In the genomic region with DNA sequence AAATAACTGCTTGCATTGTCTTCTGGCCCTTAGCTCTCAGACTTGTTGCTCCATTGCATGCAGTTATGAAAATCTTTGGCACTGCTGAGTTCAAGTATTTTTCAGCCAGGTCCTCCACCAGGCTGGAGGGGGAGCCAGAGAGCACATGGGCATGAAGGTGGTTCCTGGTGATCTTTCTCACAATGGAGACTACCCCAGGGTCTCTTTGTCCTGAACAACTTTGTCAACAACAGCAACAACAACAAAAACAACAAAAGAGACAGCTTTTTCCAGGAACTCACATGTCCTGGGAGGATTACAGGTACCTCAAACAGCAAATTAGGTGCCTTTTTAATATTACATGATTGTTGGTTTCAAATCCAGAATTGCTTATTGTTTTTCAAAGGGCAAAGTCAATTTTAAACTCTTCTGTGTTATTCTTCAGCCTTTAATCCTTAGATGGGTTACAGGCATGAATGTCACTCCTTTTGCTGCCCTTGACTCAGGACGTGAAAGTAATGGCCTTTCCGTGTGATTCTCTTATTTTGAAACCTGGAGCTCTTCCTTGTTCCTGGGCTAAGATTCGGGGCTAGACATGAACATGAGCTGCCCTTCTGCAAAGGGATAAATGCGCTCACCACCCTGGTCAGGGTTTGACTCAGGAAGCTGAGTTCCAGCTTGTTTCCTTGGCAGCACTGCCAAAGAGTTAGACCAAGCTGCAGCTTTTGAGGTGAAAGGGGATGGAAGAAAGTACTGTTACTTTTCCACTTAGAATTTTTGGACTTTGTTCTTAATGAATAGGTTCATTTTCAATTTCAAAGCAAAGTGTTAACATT, we compare ENCODE assay signal across 9 cellular contexts. TPM values are rescaled to one million over a fixed set of nuclear protein-coding genes. Genes with fewer than 3 reads are reported as not detected.
DNase-seq lines count a peak whose midpoint lies in the region; ATAC-seq and TF ChIP-seq lines count a peak whose summit lies in the region.
"Had no signal": no experiment of that assay in that cellular context is flagged by ENCODE, and none has a peak within 500 bp of the region (broad histone marks: within the 10 kb centered on the region; RNA-seq: fewer than 3 reads in every experiment).

No MANE protein-coding gene starts in this region.

- no peak for TF ChIP-seq POLR2A in breast epithelium (IDR thresholded peaks at IDR 0.05)

- H3K4me3 ChIP-seq in AG10803 (ENCODE audit: low read length) (peak overlapping the region; percentile 67), breast epithelium (peak overlapping the region; percentile 66 to 79 (median 75))

- no peaks in the 10 kb centered on the region for H3K4me1 ChIP-seq in breast epithelium

- intact Hi-C loops in breast epithelium (cut with DNase I; ENCODE audit: low total_unique reads), result no loop called here
- intact Hi-C loops in left colon (cut with DNase I, micrococcal nuclease), result no loop called here

- H3K27ac Mint-ChIP-seq in HFFc6, result no peak overlapping the region

- H3K9me3 Mint-ChIP-seq in HFFc6, result no peaks in the 10 kb centered on the region

- no peaks in the 10 kb centered on the region for H3K27me3 ChIP-seq in breast epithelium

- ATAC-seq in left colon (peak; percentile 48), HG02970 (IDR thresholded peaks at IDR 0.05; ENCODE audit: low FRiP score, unreplicated experiment) (no peak)

- H3K27ac ChIP-seq in breast epithelium, result peak overlapping the region; percentile 57 to 70

- no peaks in the 10 kb centered on the region for H3K9me3 ChIP-seq in breast epithelium
- H3K9me3 ChIP-seq: HAP-1 had no signal

- H3K4me1 Mint-ChIP-seq in HFFc6 (ENCODE audit: low read depth), result no peaks in the 10 kb centered on the region

- peak; percentile 78 for DNase-seq in AG10803 (ENCODE audit: low read depth)
- DNase-seq in HFFc6, result peak; percentile 38
- DNase-seq in T-helper 22 cell (ENCODE audit: low read depth), result peak; percentile 38
- peak in 1 of 2 donors; percentile 28 for DNase-seq in breast epithelium (ENCODE audit: low spot score in 2 of 2)
- peak in 1 of 2 donors; percentile 61 for DNase-seq in left colon
- DNase-seq in stimulated activated CD4-positive, alpha-beta T cell treated with anti-CD3 and anti-CD28 coated beads, TNF-alpha, amount 100 ng/mL, for 24 hours (ENCODE audit: low read depth in 3 of 3), result peak in 2 of 3 experiments; percentile 47 to 59
- DNase-seq in NCI-H1436 (lab: John Stamatoyannopoulos, UW), result no peak

- peak overlapping the region; percentile 49; the same call in 1 of the 2 replicates for H3K4me3 Mint-ChIP-seq in HFFc6

- no peaks in the 10 kb centered on the region for H3K36me3 Mint-ChIP-seq in HFFc6 (ENCODE audit: low read depth)

- peaks cover 29% of the 10 kb centered on the region for H3K27me3 Mint-ChIP-seq in HFFc6 (ENCODE audit: insufficient read depth)

- TF ChIP-seq CTCF in AG10803 (conservative IDR thresholded peaks at IDR 0.05; ENCODE audit: low read length), result peak; percentile 87
- peak; percentile 77 for TF ChIP-seq CTCF in HFFc6 (IDR thresholded peaks at IDR 0.05)
- TF ChIP-seq CTCF in breast epithelium (IDR thresholded peaks at IDR 0.05), result peak in 2 of 3 donors; percentile 30 to 52

- H3K36me3 ChIP-seq in breast epithelium, result no peaks in the 10 kb centered on the region
- H3K36me3 ChIP-seq: HAP-1 had no signal

RNA-seq across cellular contexts. Expression of a gene that starts 1.8 kb away (rescaled TPM):
- under 1 TPM in 1 of 6 experiments, not detected in 5; 0.43 TPM for total RNA-seq in HFFc6 (2021; fragmentation: NEBNext Ultra II Directional; extraction: Animal tissue kit (Norgen Biotek cat#: 25700))
- total RNA-seq in breast epithelium (100 to 1,000 TPM in 1 of 3 donors, 10 to 100 TPM in 2; 91.8 to 112 (median 95.7) TPM), left colon (1 to 10 TPM; 5.7 to 6.4 TPM)

Comparison
In these comparisons a context has a peak if more than half of its experiments do, and no peak if none do; other contexts are left out.
1. RNA of a gene that starts 1.8 kb away (total RNA-seq): 91.8 to 112 TPM in breast epithelium; 5.7 to 6.4 TPM in left colon and 0.43 TPM in HFFc6; every median in the first group is over 10 times any median in the second.
2. Peak in every context shown above with its lines, with median percentiles within 50 percentile points of each other: CTCF ChIP-seq.